ENCODE assay signal across 17 cellular contexts in the genomic region with DNA sequence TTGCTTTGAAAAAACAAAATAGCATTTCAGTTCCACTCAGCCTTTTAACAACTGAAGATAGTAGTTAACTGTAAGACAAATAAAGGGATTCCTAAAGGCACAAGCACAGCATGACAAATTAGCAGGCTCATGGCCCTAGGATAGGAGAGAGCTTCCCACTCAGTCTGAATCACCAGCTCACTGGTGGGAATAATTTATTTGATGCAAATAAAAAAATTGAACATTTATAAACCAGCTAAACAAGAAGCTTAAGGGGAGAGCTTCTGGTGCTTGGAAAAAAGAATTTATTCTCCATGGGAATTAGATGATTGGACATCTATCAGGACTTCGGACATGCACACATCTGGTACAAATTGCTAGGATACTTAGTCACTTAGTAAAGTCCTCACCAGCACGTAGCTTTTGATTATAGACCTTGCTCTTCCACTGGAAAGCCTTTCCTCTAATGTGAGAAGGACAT.
DNase-seq lines count a peak whose midpoint lies in the region; ATAC-seq and TF ChIP-seq lines count a peak whose summit lies in the region.
"Had no signal": no experiment of that assay in that cellular context is flagged by ENCODE, and none has a peak within 500 bp of the region (broad histone marks: within the 10 kb centered on the region; RNA-seq: fewer than 3 reads in every experiment).

No MANE protein-coding gene starts in this region.

- ATAC-seq in SK-N-SH treated with all-trans-retinoic acid at 6 μM for 48 hours (peak; percentile 67), HG03159 (IDR thresholded peaks at IDR 0.05; ENCODE audit: unreplicated experiment) (no peak), HG03565 (IDR thresholded peaks at IDR 0.05; ENCODE audit: unreplicated experiment) (no peak)
- ATAC-seq: left lobe of liver had no signal

- H3K4me1 ChIP-seq in SK-N-SH (ENCODE audit: control insufficient read depth in 1 of 2, insufficient read depth in 2 of 2, low read depth in 1 of 2, low read length in 1 of 2), result peaks cover 0 to 23% of the 10 kb centered on the region in 2 experiments; a peak in 2 of 4 replicates
- H3K4me1 ChIP-seq in adipocyte (ENCODE audit: control insufficient read depth, insufficient read depth, low read length), result peaks cover 64% of the 10 kb centered on the region
- H3K4me1 ChIP-seq in mesenchymal stem cell (ENCODE audit: control insufficient read depth, insufficient read depth, low read depth, low read length), result no peaks in the 10 kb centered on the region
- H3K4me1 ChIP-seq: sigmoid colon had no signal

- H3K9me3 ChIP-seq in SK-N-SH (no peaks in the 10 kb centered on the region), adipocyte (ENCODE audit: control insufficient read depth, low read length) (no peaks in the 10 kb centered on the region), mesenchymal stem cell (ENCODE audit: control insufficient read depth, low read length) (no peaks in the 10 kb centered on the region)
- H3K9me3 ChIP-seq: ovary, sigmoid colon, testis had no signal

- H2BK12ac ChIP-seq in mesenchymal stem cell (ENCODE audit: low read length in 2 of 2), result no peak overlapping the region

- no peak for TF ChIP-seq RAD21 in SK-N-SH (IDR thresholded peaks at IDR 0.05; ENCODE audit: low read length)

- no peaks in the 10 kb centered on the region for H3K27me3 ChIP-seq in SK-N-SH (ENCODE audit: insufficient read depth)
- no peaks in the 10 kb centered on the region for H3K27me3 ChIP-seq in adipocyte (replicated peaks; ENCODE audit: control insufficient read depth, insufficient read depth, low read length)
- no peaks in the 10 kb centered on the region for H3K27me3 ChIP-seq in mesenchymal stem cell (ENCODE audit: control insufficient read depth in 1 of 2, insufficient read depth in 1 of 2, low read length in 2 of 2)
- H3K27me3 ChIP-seq: ovary, sigmoid colon, testis had no signal

- no peaks in the 10 kb centered on the region for H4K20me1 ChIP-seq in SK-N-SH (ENCODE audit: insufficient read depth)

- H2BK15ac ChIP-seq in mesenchymal stem cell (ENCODE audit: low read depth, poor library complexity, severe bottlenecking), result no peak overlapping the region

- H3K9me2 ChIP-seq in SK-N-SH, result no peaks in the 10 kb centered on the region

- 61% methylated on average over 2 of the region's 2 CpGs for WGBS in SK-N-SH (ENCODE audit: low lambda C conversion rate)
- WGBS in mesenchymal stem cell, result 58% methylated on average over 2 of the region's 2 CpGs

- POLR2A ChIA-PET in SK-N-SH (lab: Yijun Ruan, JAX), result no interaction called here

- H4K8ac ChIP-seq in mesenchymal stem cell (ENCODE audit: low read length), result no peak overlapping the region

- no peak for TF ChIP-seq EP300 in SK-N-SH (IDR thresholded peaks at IDR 0.05; ENCODE audit: borderline replicate concordance in 1 of 2, low read depth in 1 of 2, low read length in 1 of 2)

- no peak for TF ChIP-seq CTCF in SK-N-SH (IDR thresholded peaks at IDR 0.05)

- no peak overlapping the region for H3K23ac ChIP-seq in mesenchymal stem cell (ENCODE audit: low read length in 2 of 2)

- H3K18ac ChIP-seq in mesenchymal stem cell (ENCODE audit: low read depth in 1 of 2, low read length in 2 of 2), result no peak overlapping the region

- no peak overlapping the region for H2AK5ac ChIP-seq in mesenchymal stem cell (ENCODE audit: low read length, severe bottlenecking)

- no peak overlapping the region for H2AFZ ChIP-seq in SK-N-SH (ENCODE audit: low read depth)
- no peak overlapping the region for H2AFZ ChIP-seq in mesenchymal stem cell (ENCODE audit: low read depth, low read length)

- H3K79me1 ChIP-seq in mesenchymal stem cell (replicated peaks; ENCODE audit: low read length, poor library complexity, severe bottlenecking), result no peaks in the 10 kb centered on the region

- H3F3A ChIP-seq in SK-N-SH (replicated peaks; ENCODE audit: insufficient read depth), result peaks cover 6% of the 10 kb centered on the region

- CTCF ChIA-PET in SK-N-SH (lab: Yijun Ruan, JAX), result no interaction called here

- H3K4me2 ChIP-seq in SK-N-SH, result no peak overlapping the region
- no peak overlapping the region for H3K4me2 ChIP-seq in mesenchymal stem cell (ENCODE audit: low read length, poor library complexity, severe bottlenecking)

- no peak overlapping the region for H2BK5ac ChIP-seq in mesenchymal stem cell (ENCODE audit: low read depth, low read length, poor library complexity, severe bottlenecking)

- H3K9ac ChIP-seq in SK-N-SH (no peak overlapping the region), adipocyte (ENCODE audit: low read length) (peak overlapping the region; percentile 82), mesenchymal stem cell (ENCODE audit: low read length) (peak overlapping the region; percentile 56)

- H2BK120ac ChIP-seq in mesenchymal stem cell (ENCODE audit: low read depth, low read length), result no peak overlapping the region

- DNase-seq in SK-N-SH (no peak), adipocyte (ENCODE audit: low read depth) (peak; percentile 45), mesenchymal stem cell (no peak), GM19238 (ENCODE audit: insufficient read length, low spot score) (no peak), HPDE6-E6E7 (ENCODE audit: extremely low spot score) (no peak)
- DNase-seq: activated gamma-delta T cell; NCI-H1092 treated with DMSO at 0.1 percent for 48 hours; NCI-H2081 treated with DMSO at 0.1 percent for 48 hours; ovary; sigmoid colon; stimulated activated CD4-positive, alpha-beta T cell treated with anti-CD3 and anti-CD28 coated beads, Interleukin-2, amount 100 ng/mL, for 48 hours; testis had no signal

- no peak overlapping the region for H4K91ac ChIP-seq in mesenchymal stem cell (ENCODE audit: low read length)

- H3K27ac ChIP-seq in SK-N-SH (ENCODE audit: low read depth in 2 of 2, low read length in 1 of 2) (peak overlapping the region in 1 of 2 experiments; percentile 24; a peak in 1 of 4 replicates), mesenchymal stem cell (ENCODE audit: low read length, poor library complexity, severe bottlenecking) (no peak overlapping the region)
- H3K27ac ChIP-seq: 22Rv1, ovary, sigmoid colon, testis had no signal

- no peaks in the 10 kb centered on the region for H3K79me2 ChIP-seq in SK-N-SH (ENCODE audit: insufficient read depth)

- no peak overlapping the region for H3K14ac ChIP-seq in mesenchymal stem cell (ENCODE audit: low read length in 2 of 2)

- H3K4ac ChIP-seq in mesenchymal stem cell (ENCODE audit: low read depth in 1 of 2, low read length in 2 of 2), result no peak overlapping the region

- H3K4me3 ChIP-seq in SK-N-SH (ENCODE audit: low read depth in 2 of 2, low read length in 1 of 2) (no peak overlapping the region), adipocyte (ENCODE audit: low read length) (no peak overlapping the region), mesenchymal stem cell (ENCODE audit: insufficient read depth in 1 of 2, low read depth in 1 of 2, low read length in 2 of 2) (no peak overlapping the region)
- H3K4me3 ChIP-seq: ovary, sigmoid colon, testis had no signal

- no peaks in the 10 kb centered on the region for H3K36me3 ChIP-seq in SK-N-SH (replicated peaks in 1 of 2; ENCODE audit: control insufficient read depth in 1 of 2, insufficient read depth in 2 of 2, low read length in 1 of 2)
- no peaks in the 10 kb centered on the region for H3K36me3 ChIP-seq in adipocyte (ENCODE audit: control insufficient read depth, insufficient read depth, low read length, severe bottlenecking)
- H3K36me3 ChIP-seq in mesenchymal stem cell (ENCODE audit: control insufficient read depth in 1 of 2, insufficient read depth in 2 of 2, low read depth in 1 of 2, low read length in 2 of 2), result no peaks in the 10 kb centered on the region
- H3K36me3 ChIP-seq: ovary, sigmoid colon had no signal

TF ChIP-seq in SK-N-SH treated with all-trans-retinoic acid at 6 μM for 48 hours, 23 proteins besides CTCF, POLR2A, EP300 and RAD21 (continues in another document):
- TF ChIP-seq OSR1 (CRISPR knock-in tag; IDR thresholded peaks at IDR 0.05) (no peak), RARB (CRISPR knock-in tag; IDR thresholded peaks at IDR 0.05) (no peak), BACH2 (CRISPR knock-in tag; IDR thresholded peaks at IDR 0.05; ENCODE audit: borderline replicate concordance) (no peak), ZNF565 (CRISPR knock-in tag; conservative IDR thresholded peaks at IDR 0.05; ENCODE audit: low read depth) (no peak), CSDC2 (CRISPR knock-in tag; IDR thresholded peaks at IDR 0.05) (no peak), TCF4 (CRISPR knock-in tag; IDR thresholded peaks at IDR 0.05; ENCODE audit: borderline replicate concordance) (no peak), SNAI2 (CRISPR knock-in tag; IDR thresholded peaks at IDR 0.05) (no peak)

TF ChIP-seq in SK-N-SH, 30 proteins besides CTCF, POLR2A, EP300 and RAD21:
- no peak for TF ChIP-seq RFX5 (IDR thresholded peaks at IDR 0.05; ENCODE audit: low read length)
- TF ChIP-seq REST (IDR thresholded peaks at IDR 0.05; ENCODE audit: low read depth, low read length), result no peak
- no peak for TF ChIP-seq TAF1 (IDR thresholded peaks at IDR 0.05; ENCODE audit: borderline replicate concordance, low read depth, low read length)
